Comparison of ENCODE assay signal across 10 cellular contexts in the genomic region with DNA sequence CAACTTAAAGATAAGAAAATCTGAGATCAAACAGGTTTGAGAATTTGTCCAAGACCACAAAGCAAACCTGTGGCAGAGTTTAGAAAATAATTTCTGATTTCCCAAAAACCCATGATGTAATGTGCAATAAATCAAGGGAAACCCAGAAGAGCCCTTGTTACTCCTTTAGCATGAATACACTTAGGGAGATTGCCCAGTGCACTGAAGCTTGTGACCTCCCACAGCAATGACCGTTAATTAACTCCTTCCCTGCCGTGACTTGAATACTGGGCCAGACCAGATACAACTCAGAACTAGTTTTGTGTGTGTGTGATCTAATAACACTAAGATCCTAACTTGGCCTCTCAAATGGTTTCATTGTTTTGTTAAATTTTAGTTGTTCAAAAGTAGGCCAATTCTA. TPM values are rescaled to one million over a fixed set of nuclear protein-coding genes. Genes with fewer than 3 reads are reported as not detected.
DNase-seq lines count a peak whose midpoint lies in the region; ATAC-seq, FAIRE-seq and TF ChIP-seq lines count a peak whose summit lies in the region.
"Had no signal": no experiment of that assay in that cellular context is flagged by ENCODE, and none has a peak within 500 bp of the region (broad histone marks: within the 10 kb centered on the region; RNA-seq: fewer than 3 reads in every experiment).

No MANE protein-coding gene starts in this region.

- TSS peak; percentile 5 for BruUV-seq in MCF 10A (replicated peaks; lab: Mats Ljungman, UMichigan)

- DNase-seq in CD8-positive, alpha-beta memory T cell: no peak
- DNase-seq in HEK293T (ENCODE audit: extremely low spot score) (peak; percentile 56), MCF 10A (ENCODE audit: unreplicated experiment) (no peak), H54 (ENCODE audit: insufficient read length, low spot score) (no peak)
- DNase-seq: activated naive CD8-positive, alpha-beta T cell treated with anti-CD3 and anti-CD28 coated beads, Interleukin-2, amount 10 ng/mL, durations not matched to agents 7 days and 5 days; foreskin keratinocyte; NCI-H2081 had no signal

- peaks cover 0 to 14% (median 1%) of the 10 kb centered on the region in 3 donors for H3K36me3 Mint-ChIP-seq in CD8-positive, alpha-beta memory T cell
- H3K36me3 Mint-ChIP-seq in MCF 10A (ENCODE audit: insufficient read depth, unreplicated experiment) (no peaks in the 10 kb centered on the region), nephron (ENCODE audit: low read depth) (peaks cover 10% of the 10 kb centered on the region)

- TF ChIP-seq CTCF in MCF 10A (IDR thresholded peaks at IDR 0.05; ENCODE audit: unreplicated experiment) (no peak), nephron (IDR thresholded peaks at IDR 0.05; ENCODE audit: unreplicated experiment in 3 of 3) (no peak)

- CTCF ChIA-PET in CD8-positive, alpha-beta memory T cell (lab: Charles Lee): interaction anchor here (1.0 to 1.3 kb wide), 3 partner anchors 15 to 105 kb away, joined by 3 to 6 read pairs (median 3); no protein-coding TSS in a partner anchor
- CTCF ChIA-PET in HEK293T (lab: Yijun Ruan, JAX) (interaction anchor here (0.6 to 0.7 kb wide), 2 partner anchors 11 to 68 kb away, joined by 3 to 8 read pairs; no protein-coding TSS in a partner anchor), MCF 10A (lab: Yijun Ruan, JAX) (interaction anchor here (0.6 kb wide), 1 partner anchor 138 kb away, joined by 3 read pairs; no protein-coding TSS in a partner anchor)

- intact Hi-C loops in MCF 10A (cut with micrococcal nuclease): loop anchor here (10.0 kb wide), 1 partner anchor 50 kb away; no protein-coding TSS in a partner anchor

- H3K9me3 Mint-ChIP-seq in CD8-positive, alpha-beta memory T cell: no peaks in the 10 kb centered on the region
- H3K9me3 Mint-ChIP-seq in MCF 10A (ENCODE audit: unreplicated experiment) (no peaks in the 10 kb centered on the region), nephron (no peaks in the 10 kb centered on the region)
- H3K9me3 Mint-ChIP-seq: activated naive CD8-positive, alpha-beta T cell treated with anti-CD3 and anti-CD28 coated beads, Interleukin-2, amount 10 ng/mL, durations not matched to agents 7 days and 5 days had no signal

- no peak for TF ChIP-seq POLR2A in H54 (IDR thresholded peaks at IDR 0.05; ENCODE audit: low read depth, low read length)

- no peaks in the 10 kb centered on the region for H3K36me3 ChIP-seq in CD8-positive, alpha-beta memory T cell (ENCODE audit: insufficient read depth, low read length)

- H3K4me3 Mint-ChIP-seq in CD8-positive, alpha-beta memory T cell: peak overlapping the region; percentile 39 to 95 (median 92)
- H3K4me3 Mint-ChIP-seq in MCF 10A (ENCODE audit: unreplicated experiment) (peak overlapping the region; percentile 87), nephron (peak overlapping the region; percentile 31 to 79 (median 65))
- H3K4me3 Mint-ChIP-seq: activated naive CD8-positive, alpha-beta T cell treated with anti-CD3 and anti-CD28 coated beads, Interleukin-2, amount 10 ng/mL, durations not matched to agents 7 days and 5 days had no signal

- POLR2A ChIA-PET in CD8-positive, alpha-beta memory T cell (lab: Charles Lee): no interaction called here
- POLR2A ChIA-PET in HEK293T (lab: Yijun Ruan, JAX) (interaction anchor here (1.0 kb wide), 1 partner anchor 12 kb away, joined by 3 read pairs; no protein-coding TSS in a partner anchor), MCF 10A (lab: Yijun Ruan, JAX) (interaction anchor here (0.7 to 4.0 kb wide), 6 partner anchors 10 to 73 kb away, joined by 3 to 45 read pairs (median 3); a partner anchor contains a TSS)

- no peaks in the 10 kb centered on the region for H3K27me3 Mint-ChIP-seq in CD8-positive, alpha-beta memory T cell
- H3K27me3 Mint-ChIP-seq in MCF 10A (ENCODE audit: insufficient read depth, unreplicated experiment) (no peaks in the 10 kb centered on the region), nephron (ENCODE audit: low read depth) (no peaks in the 10 kb centered on the region)
- H3K27me3 Mint-ChIP-seq: activated naive CD8-positive, alpha-beta T cell treated with anti-CD3 and anti-CD28 coated beads, Interleukin-2, amount 10 ng/mL, durations not matched to agents 7 days and 5 days had no signal

- no peak overlapping the region for H3K27ac ChIP-seq in CD8-positive, alpha-beta memory T cell (ENCODE audit: low read depth, low read length)
- H3K27ac ChIP-seq: foreskin keratinocyte had no signal

- no peaks in the 10 kb centered on the region for H3K27me3 ChIP-seq in CD8-positive, alpha-beta memory T cell (ENCODE audit: insufficient read depth, low read length, poor library complexity, severe bottlenecking)
- H3K27me3 ChIP-seq: foreskin keratinocyte had no signal

- no peaks in the 10 kb centered on the region for H3K9me3 ChIP-seq in CD8-positive, alpha-beta memory T cell (ENCODE audit: low read length)

- H3K27ac Mint-ChIP-seq in CD8-positive, alpha-beta memory T cell: peak overlapping the region; percentile 5 to 93 (median 54)
- H3K27ac Mint-ChIP-seq in MCF 10A (ENCODE audit: low read depth, unreplicated experiment) (peak overlapping the region; percentile 9), nephron (peak overlapping the region in 1 of 3 experiments; percentile 19)
- H3K27ac Mint-ChIP-seq: activated naive CD8-positive, alpha-beta T cell treated with anti-CD3 and anti-CD28 coated beads, Interleukin-2, amount 10 ng/mL, durations not matched to agents 7 days and 5 days had no signal

- ATAC-seq in GM18519 (IDR thresholded peaks at IDR 0.05; ENCODE audit: low FRiP score, unreplicated experiment): no peak
- no peak for ATAC-seq in HG03442 (IDR thresholded peaks at IDR 0.05; ENCODE audit: unreplicated experiment)
- ATAC-seq: foreskin keratinocyte had no signal

- H3K4me1 Mint-ChIP-seq in CD8-positive, alpha-beta memory T cell: peaks cover 30 to 46% (median 30%) of the 10 kb centered on the region in 3 donors
- peaks cover 13% of the 10 kb centered on the region for H3K4me1 Mint-ChIP-seq in MCF 10A (ENCODE audit: insufficient read depth, unreplicated experiment)
- H3K4me1 Mint-ChIP-seq in nephron: peaks cover 20% of the 10 kb centered on the region

- H3K4me1 ChIP-seq in CD8-positive, alpha-beta memory T cell (ENCODE audit: insufficient read depth, low read length): peaks cover 28% of the 10 kb centered on the region
- H3K4me1 ChIP-seq: foreskin keratinocyte had no signal

- H3K4me3 ChIP-seq in CD8-positive, alpha-beta memory T cell (ENCODE audit: low read length): no peak overlapping the region

- FAIRE-seq in H54 (lab: Jason Lieb, UNC): no peak

TF ChIP-seq in HEK293T, 16 proteins besides CTCF, POLR2A, EP300 and RAD21:
- TF ChIP-seq, protein P1, sequence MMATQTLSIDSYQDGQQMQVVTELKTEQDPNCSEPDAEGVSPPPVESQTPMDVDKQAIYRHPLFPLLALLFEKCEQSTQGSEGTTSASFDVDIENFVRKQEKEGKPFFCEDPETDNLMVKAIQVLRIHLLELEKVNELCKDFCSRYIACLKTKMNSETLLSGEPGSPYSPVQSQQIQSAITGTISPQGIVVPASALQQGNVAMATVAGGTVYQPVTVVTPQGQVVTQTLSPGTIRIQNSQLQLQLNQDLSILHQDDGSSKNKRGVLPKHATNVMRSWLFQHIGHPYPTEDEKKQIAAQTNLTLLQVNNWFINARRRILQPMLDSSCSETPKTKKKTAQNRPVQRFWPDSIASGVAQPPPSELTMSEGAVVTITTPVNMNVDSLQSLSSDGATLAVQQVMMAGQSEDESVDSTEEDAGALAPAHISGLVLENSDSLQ (IDR thresholded peaks at IDR 0.05): peak; percentile 83
- TF ChIP-seq FOXK2 (IDR thresholded peaks at IDR 0.05): no peak

RNA-seq across cellular contexts. Expression of a gene that starts 2.5 kb away (rescaled TPM):
- 10 to 100 TPM; 61.5 to 62.1 TPM for total RNA-seq in CD8-positive, alpha-beta memory T cell
- 16.4 TPM for polyA plus RNA-seq in CD8-positive, alpha-beta memory T cell
- total RNA-seq in MCF 10A (2022): 51.3 and 61.3 TPM in 2 replicates

RNA-seq across cellular contexts. Expression of a gene that starts 53.5 kb away (rescaled TPM):
- total RNA-seq in CD8-positive, alpha-beta memory T cell: 10 to 100 TPM; 29.1 to 31.5 TPM
- polyA plus RNA-seq in CD8-positive, alpha-beta memory T cell: 40.1 TPM
- 9.2 and 11.5 TPM in 2 replicates for total RNA-seq in MCF 10A (2022)
